In the genomic region with DNA sequence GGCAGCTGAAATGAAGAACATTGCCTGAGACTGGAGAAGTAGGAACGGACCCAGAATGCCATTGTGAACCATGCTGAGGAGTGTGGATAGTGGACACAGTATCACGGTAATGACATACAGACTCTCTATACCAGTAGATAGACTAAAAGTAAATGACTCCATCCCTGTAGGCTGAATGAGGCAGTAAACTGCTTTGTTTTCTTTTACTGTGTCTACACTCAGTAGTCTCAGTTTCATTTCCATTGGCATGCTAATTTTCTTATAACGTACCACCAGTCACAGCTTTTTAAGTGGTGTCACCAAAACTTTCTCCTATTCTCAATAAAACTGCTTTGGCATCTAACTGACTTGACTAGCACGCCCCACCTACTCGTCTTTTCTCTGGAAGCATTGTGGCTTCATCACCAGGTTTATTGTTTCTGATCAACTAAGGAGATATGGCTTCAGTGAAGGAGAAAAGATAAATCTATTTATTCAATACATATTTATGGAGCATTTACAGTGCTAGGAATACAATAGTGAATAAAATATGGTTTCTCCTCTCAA, we compare ENCODE assay signal across 14 cellular contexts. TPM values are rescaled to one million over a fixed set of nuclear protein-coding genes. Genes with fewer than 3 reads are reported as not detected.
DNase-seq lines count a peak whose midpoint lies in the region; ATAC-seq and TF ChIP-seq lines count a peak whose summit lies in the region.
"Had no signal": no experiment of that assay in that cellular context is flagged by ENCODE, and none has a peak within 500 bp of the region (broad histone marks: within the 10 kb centered on the region; RNA-seq: fewer than 3 reads in every experiment).

No MANE protein-coding gene starts in this region.

- H2AFZ ChIP-seq in trophoblast cell (ENCODE audit: insufficient read depth, low read length, poor library complexity), result no peak overlapping the region

- H3K4me3 ChIP-seq in trophoblast cell (ENCODE audit: low read depth, low read length), result no peak overlapping the region
- H3K4me3 ChIP-seq in gastrocnemius medialis, result no peak overlapping the region
- no peak overlapping the region for H3K4me3 ChIP-seq in heart left ventricle
- H3K4me3 ChIP-seq: thoracic aorta had no signal

- H2BK120ac ChIP-seq in trophoblast cell (ENCODE audit: insufficient read depth, low read length, poor library complexity), result no peak overlapping the region

- no peak overlapping the region for H2BK5ac ChIP-seq in trophoblast cell (ENCODE audit: low read depth, low read length, poor library complexity)

- H3K4me2 ChIP-seq in trophoblast cell (ENCODE audit: low read length), result no peak overlapping the region

- no peak overlapping the region for H2AK5ac ChIP-seq in trophoblast cell (ENCODE audit: low read length)

- H3K18ac ChIP-seq in trophoblast cell (ENCODE audit: low read length), result no peak overlapping the region

- TF ChIP-seq POLR2A in gastrocnemius medialis (IDR thresholded peaks at IDR 0.05) (no peak), heart left ventricle (IDR thresholded peaks at IDR 0.05) (no peak)

- ATAC-seq in GM18868 (IDR thresholded peaks at IDR 0.05; ENCODE audit: unreplicated experiment) (peak; percentile 71), GM21529 (IDR thresholded peaks at IDR 0.05; ENCODE audit: unreplicated experiment) (peak; percentile 62), HG03039 (IDR thresholded peaks at IDR 0.05; ENCODE audit: unreplicated experiment) (peak; percentile 53), gastrocnemius medialis (no peak), heart left ventricle (no peak)
- ATAC-seq: naive thymus-derived CD8-positive, alpha-beta T cell had no signal

- in situ Hi-C loops in gastrocnemius medialis (cut with MboI; ENCODE audit: low sequenced_read_pairs in 4 of 4), result no loop called here

- H4K91ac ChIP-seq in trophoblast cell (ENCODE audit: low read depth, low read length), result no peak overlapping the region

- H3K79me1 ChIP-seq in trophoblast cell (ENCODE audit: low read length), result peaks cover 6% of the 10 kb centered on the region

- TF ChIP-seq CTCF in gastrocnemius medialis (IDR thresholded peaks at IDR 0.05 in 4 of 5, conservative IDR thresholded peaks at IDR 0.05 in 1 of 5), result no peak
- TF ChIP-seq CTCF in heart left ventricle (IDR thresholded peaks at IDR 0.05), result no peak

- no CpG with 5 or more reads among the region's 5 CpGs for WGBS in trophoblast cell (ENCODE audit: extremely low coverage, insufficient coverage, insufficient read length)
- 94 to 95% (median 94%) methylated on average over 5 of the region's 5 CpGs for WGBS in heart left ventricle, 4 donors

- H3K9me3 ChIP-seq in trophoblast cell (ENCODE audit: insufficient read depth, low read depth, low read length) (no peaks in the 10 kb centered on the region), gastrocnemius medialis (no peaks in the 10 kb centered on the region), heart left ventricle (no peaks in the 10 kb centered on the region)
- H3K9me3 ChIP-seq: thoracic aorta had no signal

- intact Hi-C loops in gastrocnemius medialis (cut with DNase I; ENCODE audit: low total_unique reads), result no loop called here
- intact Hi-C loops in heart left ventricle (cut with DNase I), result no loop called here

- no peak overlapping the region for H3K23ac ChIP-seq in trophoblast cell (ENCODE audit: low read length)

- H3K27me3 ChIP-seq in trophoblast cell (ENCODE audit: insufficient read depth, low read length) (no peaks in the 10 kb centered on the region), gastrocnemius medialis (no peaks in the 10 kb centered on the region), heart left ventricle (no peaks in the 10 kb centered on the region)

- H3K4me1 ChIP-seq in trophoblast cell (ENCODE audit: control insufficient read depth in 1 of 2, insufficient read depth in 2 of 2, low read length in 2 of 2) (peaks cover 0 to 18% of the 10 kb centered on the region in 2 experiments), gastrocnemius medialis (no peaks in the 10 kb centered on the region), heart left ventricle (peaks cover 0 to 27% (median 9%) of the 10 kb centered on the region in 12 donors)

- no peaks in the 10 kb centered on the region for H3K79me2 ChIP-seq in trophoblast cell (ENCODE audit: control insufficient read depth, insufficient read depth, low read length, poor library complexity)

- no peak overlapping the region for H4K12ac ChIP-seq in trophoblast cell (ENCODE audit: low read depth, low read length)

- H2BK12ac ChIP-seq in trophoblast cell (ENCODE audit: low read length), result peak overlapping the region; percentile 10

- DNase-seq in trophoblast cell, result no peak
- no peak for DNase-seq in activated effector memory CD4-positive, alpha-beta T cell treated with Interleukin-2 at 50 U/mL for 16 hours
- DNase-seq in gastrocnemius medialis, result no peak
- no peak for DNase-seq in heart left ventricle
- DNase-seq: activated CD4-positive, alpha-beta memory T cell treated with anti-CD3 and anti-CD28 coated beads, Interleukin-2, amount 10 ng/mL, durations not matched to agents 7 days and 5 days; naive thymus-derived CD8-positive, alpha-beta T cell; NCI-H1092 treated with DMSO at 0.1 percent for 48 hours; NCI-H2227 treated with DMSO at 0.1 percent for 48 hours; small intestine had no signal

- no peak overlapping the region for H3K4ac ChIP-seq in trophoblast cell (ENCODE audit: low read depth, low read length)

- no peak overlapping the region for H3K9ac ChIP-seq in trophoblast cell (ENCODE audit: low read length)

- no peak overlapping the region for H4K8ac ChIP-seq in trophoblast cell (ENCODE audit: low read depth, low read length)

- H3K36me3 ChIP-seq in trophoblast cell (ENCODE audit: control insufficient read depth in 1 of 2, insufficient read depth in 2 of 2, low read length in 2 of 2) (no peaks in the 10 kb centered on the region), gastrocnemius medialis (no peaks in the 10 kb centered on the region), heart left ventricle (no peaks in the 10 kb centered on the region)
- H3K36me3 ChIP-seq: thoracic aorta had no signal

- no peak overlapping the region for H3K14ac ChIP-seq in trophoblast cell (ENCODE audit: low read length)

- H3K27ac ChIP-seq in trophoblast cell (ENCODE audit: low read depth, low read length), result no peak overlapping the region
- no peak overlapping the region for H3K27ac ChIP-seq in gastrocnemius medialis
- no peak overlapping the region for H3K27ac ChIP-seq in heart left ventricle
- H3K27ac ChIP-seq: thoracic aorta had no signal

RNA-seq across cellular contexts. Expression of a gene that starts 8.4 kb away (rescaled TPM):
- 14.6 and 15.5 TPM in 2 replicates for polyA plus RNA-seq in trophoblast cell (2013)
- total RNA-seq in gastrocnemius medialis (1 to 10 TPM; 1.4 to 3.1 (median 2.9) TPM), heart left ventricle (10 to 100 TPM in 6 of 9 donors, 1 to 10 TPM in 3; 7.8 to 14.0 (median 10.9) TPM)
- 1 to 10 TPM; 2.8 to 6.9 TPM for polyA plus RNA-seq in heart left ventricle
- polyA plus RNA-seq: IgD-negative memory B cell; naive thymus-derived CD8-positive, alpha-beta T cell had no signal

RNA-seq across cellular contexts. Expression of a gene that starts 55.3 kb away (rescaled TPM):
- 111 and 114 TPM in 2 replicates for polyA plus RNA-seq in trophoblast cell (2013)
- total RNA-seq in gastrocnemius medialis, result 1 to 10 TPM in 2 of 4 donors, under 1 TPM in 1, not detected in 1; 0.86 to 7.1 (median 2.3) TPM
- total RNA-seq in heart left ventricle, result 10 to 100 TPM in 2 of 9 donors, 1 to 10 TPM in 7; 2.8 to 39.6 (median 5.2) TPM
- polyA plus RNA-seq in heart left ventricle, result 10 to 100 TPM in 1 of 2 donors, 1 to 10 TPM in 1; 3.0 to 16.5 TPM

Comparison
In these comparisons a context has a peak if more than half of its experiments do, and no peak if none do; other contexts are left out.
1. ATAC-seq: peak in GM18868 (single experiment), GM21529 (single experiment) and HG03039 (single experiment); none in gastrocnemius medialis (0 of 2) and heart left ventricle (0 of 4).